In the genomic region with DNA sequence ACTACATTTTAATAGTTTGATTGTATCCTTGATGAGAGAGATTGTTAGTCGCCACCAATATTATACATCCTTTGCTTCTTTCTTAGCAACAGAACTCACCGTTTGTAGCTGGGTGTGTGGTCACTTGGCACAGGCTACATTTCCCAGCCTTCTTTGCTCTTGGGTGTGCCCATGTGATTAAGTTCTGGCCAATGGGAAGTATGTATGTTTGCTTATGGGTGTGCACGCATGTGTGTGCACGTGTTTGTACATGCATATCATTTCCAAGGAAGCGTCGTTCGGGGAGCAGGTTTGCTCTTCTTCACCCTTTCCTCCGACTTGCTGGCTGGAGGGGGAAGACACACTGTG, we compare ENCODE assay signal across 22 cellular contexts. TPM values are rescaled to one million over a fixed set of nuclear protein-coding genes. Genes with fewer than 3 reads are reported as not detected.
DNase-seq lines count a peak whose midpoint lies in the region; ATAC-seq, FAIRE-seq and TF ChIP-seq lines count a peak whose summit lies in the region.
"Had no signal": no experiment of that assay in that cellular context is flagged by ENCODE, and none has a peak within 500 bp of the region (broad histone marks: within the 10 kb centered on the region; RNA-seq: fewer than 3 reads in every experiment).

No MANE protein-coding gene starts in this region.

- H3K36me3 ChIP-seq in IMR-90 (ENCODE audit: control insufficient read depth, insufficient read depth, low read length), result no peaks in the 10 kb centered on the region
- no peaks in the 10 kb centered on the region for H3K36me3 ChIP-seq in K562 (ENCODE audit: control insufficient read depth, insufficient read depth, low read length)
- no peaks in the 10 kb centered on the region for H3K36me3 ChIP-seq in BE2C
- H3K36me3 ChIP-seq: thyroid gland had no signal

- BruUV-seq in IMR-90 (replicated peaks; lab: Mats Ljungman, UMichigan), result no TSS peak
- no TSS peak for BruUV-seq in K562 (replicated peaks; lab: Mats Ljungman, UMichigan)

- no peak overlapping the region for H4K8ac ChIP-seq in IMR-90 (ENCODE audit: low read depth in 2 of 2, low read length in 2 of 2)

- H3K4me2 ChIP-seq in IMR-90 (ENCODE audit: low read depth, low read length) (no peak overlapping the region), K562 (ENCODE audit: insufficient read depth, low read length) (no peak overlapping the region)

- CTCF ChIA-PET in IMR-90 (lab: Yijun Ruan, JAX) (no interaction called here), K562 (lab: Yijun Ruan, JAX; ENCODE audit: low intra/inter-chr PET ratio) (no interaction called here)

- no peak overlapping the region for H3K4me3 Mint-ChIP-seq in activated T-cell treated with anti-CD3 and anti-CD28 coated beads, Interleukin-2, amount 50 U/mL, for 72 hours
- no peak overlapping the region for H3K4me3 Mint-ChIP-seq in stimulated activated effector memory CD8-positive, alpha-beta T cell treated with anti-CD3 and anti-CD28 coated beads, Interleukin-12 subunit alpha, Interleukin-12 subunit beta, amount 100 ng/mL, for 72 hours
- H3K4me3 Mint-ChIP-seq: B cell; stimulated activated naive CD8-positive, alpha-beta T cell treated with anti-CD3 and anti-CD28 coated beads, Interleukin-15, amount 100 ng/mL, for 72 hours had no signal

- in situ Hi-C loops in IMR-90 (cut with MboI; ENCODE audit: low sequenced_read_pairs) (no loop called here), K562 (cut with MboI) (no loop called here)

- no peak overlapping the region for H3K18ac ChIP-seq in IMR-90 (ENCODE audit: low read depth, low read length)

- H3K4me1 Mint-ChIP-seq in activated T-cell treated with anti-CD3 and anti-CD28 coated beads, Interleukin-2, amount 50 U/mL, for 72 hours (ENCODE audit: low read depth), result peaks cover 32% of the 10 kb centered on the region
- H3K4me1 Mint-ChIP-seq in stimulated activated effector memory CD8-positive, alpha-beta T cell treated with anti-CD3 and anti-CD28 coated beads, Interleukin-12 subunit alpha, Interleukin-12 subunit beta, amount 100 ng/mL, for 72 hours, result peaks cover 28% of the 10 kb centered on the region

- H4K5ac ChIP-seq in IMR-90 (ENCODE audit: low read depth, low read length), result no peak overlapping the region

- no peak for DNase-seq in activated T-cell treated with anti-CD3 and anti-CD28 coated beads, Interleukin-2, amount 50 U/mL, for 72 hours
- DNase-seq in activated T-cell treated with anti-CD3 and anti-CD28 coated beads for 4 hours (no peak), IMR-90 (no peak), K562 (ENCODE audit: extremely low read depth in 1 of 4, low spot score in 3 of 4) (no peak), BE2C (no peak)
- DNase-seq in stimulated activated effector memory CD8-positive, alpha-beta T cell treated with anti-CD3 and anti-CD28 coated beads, Interleukin-12 subunit alpha, Interleukin-12 subunit beta, amount 100 ng/mL, for 72 hours (ENCODE audit: low spot score in 2 of 2), result no peak
- DNase-seq: activated CD4-positive, CD25-positive, alpha-beta regulatory T cell treated with anti-CD3 and anti-CD28 coated beads, Interleukin-2, amount 50 U/mL, for 72 hours; Caco-2; central memory CD4-positive, alpha-beta T cell; HCEC 1CT; hypothalamus; NCI-H2081; NCI-H2227 treated with DMSO at 0.1 percent for 48 hours; NCI-H69; stimulated activated naive CD8-positive, alpha-beta T cell treated with anti-CD3 and anti-CD28 coated beads, Interleukin-15, amount 100 ng/mL, for 72 hours; T-cell; thyroid gland had no signal

- intact Hi-C loops in IMR-90 (cut with micrococcal nuclease) (no loop called here), K562 (cut with micrococcal nuclease) (no loop called here)

- H3K9ac ChIP-seq in IMR-90 (ENCODE audit: low read depth, low read length) (no peak overlapping the region), K562 (ENCODE audit: insufficient read depth in 1 of 2, low read depth in 2 of 2, low read length in 2 of 2) (no peak overlapping the region)

- POLR2A ChIA-PET in IMR-90 (lab: Charles Lee; ENCODE audit: unreplicated experiment) (no interaction called here), K562 (lab: Yijun Ruan, JAX) (no interaction called here)

- H3K36me3 Mint-ChIP-seq in activated T-cell treated with anti-CD3 and anti-CD28 coated beads, Interleukin-2, amount 50 U/mL, for 72 hours (ENCODE audit: insufficient read depth in 2 of 2), result peaks cover 16 to 26% of the 10 kb centered on the region in 2 donors
- H3K36me3 Mint-ChIP-seq in stimulated activated effector memory CD8-positive, alpha-beta T cell treated with anti-CD3 and anti-CD28 coated beads, Interleukin-12 subunit alpha, Interleukin-12 subunit beta, amount 100 ng/mL, for 72 hours, result peaks cover 23% of the 10 kb centered on the region

- H3K9me3 Mint-ChIP-seq in activated T-cell treated with anti-CD3 and anti-CD28 coated beads, Interleukin-2, amount 50 U/mL, for 72 hours, result peaks cover 6 to 12% of the 10 kb centered on the region in 2 donors
- H3K9me3 Mint-ChIP-seq in stimulated activated effector memory CD8-positive, alpha-beta T cell treated with anti-CD3 and anti-CD28 coated beads, Interleukin-12 subunit alpha, Interleukin-12 subunit beta, amount 100 ng/mL, for 72 hours, result peaks cover 11% of the 10 kb centered on the region

- ATAC-seq in activated T-cell treated with anti-CD3 and anti-CD28 coated beads, Interleukin-2, amount 50 U/mL, for 72 hours (replicated peaks in 1 of 2), result no peak
- no peak for ATAC-seq in IMR-90 (ENCODE audit: low read depth)
- no peak for ATAC-seq in K562
- no peak for ATAC-seq in stimulated activated effector memory CD8-positive, alpha-beta T cell treated with anti-CD3 and anti-CD28 coated beads, Interleukin-12 subunit alpha, Interleukin-12 subunit beta, amount 100 ng/mL, for 72 hours
- ATAC-seq in GM18498 (IDR thresholded peaks at IDR 0.05; ENCODE audit: unreplicated experiment), result no peak
- ATAC-seq: left lobe of liver; stimulated activated naive CD8-positive, alpha-beta T cell treated with anti-CD3 and anti-CD28 coated beads, Interleukin-15, amount 100 ng/mL, for 72 hours; T-cell had no signal

- H2AK5ac ChIP-seq in IMR-90 (ENCODE audit: low read depth, low read length), result no peak overlapping the region

- no peak overlapping the region for H3K23ac ChIP-seq in IMR-90 (ENCODE audit: low read depth, low read length)

- H4K20me1 ChIP-seq in IMR-90 (ENCODE audit: insufficient read depth, low read length), result peaks cover under 1% of the 10 kb centered on the region; the same call in 1 of the 2 replicates
- H4K20me1 ChIP-seq in K562 (replicated peaks; ENCODE audit: control insufficient read depth, insufficient read depth, low read length), result no peaks in the 10 kb centered on the region

- no peaks in the 10 kb centered on the region for H3K27me3 Mint-ChIP-seq in activated T-cell treated with anti-CD3 and anti-CD28 coated beads, Interleukin-2, amount 50 U/mL, for 72 hours (ENCODE audit: low read depth)
- H3K27me3 Mint-ChIP-seq: stimulated activated naive CD8-positive, alpha-beta T cell treated with anti-CD3 and anti-CD28 coated beads, Interleukin-15, amount 100 ng/mL, for 72 hours; T-cell had no signal

- TF ChIP-seq EP300 in K562 (IDR thresholded peaks at IDR 0.05; ENCODE audit: low read length), result no peak

- H2AK9ac ChIP-seq in IMR-90 (replicated peaks; ENCODE audit: low read depth, low read length, poor library complexity), result no peak overlapping the region

- no peak overlapping the region for H2BK15ac ChIP-seq in IMR-90 (ENCODE audit: low read depth, low read length)

- no peak for FAIRE-seq in K562 (lab: Jason Lieb, UNC)
- FAIRE-seq: G401.6 had no signal

- TF ChIP-seq CTCF in IMR-90 (conservative IDR thresholded peaks at IDR 0.05; ENCODE audit: low read depth, low read length), result no peak
- TF ChIP-seq CTCF in K562 (IDR thresholded peaks at IDR 0.05 in 2 of 3, conservative IDR thresholded peaks at IDR 0.05 in 1 of 3; ENCODE audit: insufficient read depth in 2 of 3, low read depth in 1 of 3, low read length in 3 of 3), result no peak
- TF ChIP-seq CTCF in BE2C (IDR thresholded peaks at IDR 0.05; ENCODE audit: low read depth, low read length), result no peak

- no peak overlapping the region for H3K56ac ChIP-seq in IMR-90 (ENCODE audit: extremely low read depth, insufficient read depth, low read length)

- no peak overlapping the region for H3K14ac ChIP-seq in IMR-90 (replicated peaks; ENCODE audit: low read depth, low read length)

- no peak overlapping the region for H3K4me3 ChIP-seq in IMR-90 (ENCODE audit: insufficient read depth, low read depth, low read length)
- no peak overlapping the region for H3K4me3 ChIP-seq in K562
- no peak overlapping the region for H3K4me3 ChIP-seq in BE2C (ENCODE audit: low read depth, low read length)
- H3K4me3 ChIP-seq: skin epidermis, thyroid gland had no signal

- no peak for TF ChIP-seq POLR2A in IMR-90 (IDR thresholded peaks at IDR 0.05; ENCODE audit: low read depth, low read length)
- no peak for TF ChIP-seq POLR2A in K562 (conservative IDR thresholded peaks at IDR 0.05)

- peaks cover 2% of the 10 kb centered on the region for H3K79me2 ChIP-seq in K562 (ENCODE audit: control insufficient read depth, insufficient read depth, low read length)

- H3K27ac ChIP-seq in IMR-90 (ENCODE audit: insufficient read depth, low read length) (no peak overlapping the region), K562 (ENCODE audit: extremely low read depth, low read depth, low read length) (no peak overlapping the region)
- H3K27ac ChIP-seq: thyroid gland had no signal

- TF ChIP-seq RAD21 in IMR-90 (IDR thresholded peaks at IDR 0.05; ENCODE audit: low read length), result no peak
- TF ChIP-seq RAD21 in K562 (CRISPR knock-in tag; conservative IDR thresholded peaks at IDR 0.05 in 1 of 2, IDR thresholded peaks at IDR 0.05 in 1 of 2), result no peak

- H3K9me1 ChIP-seq in IMR-90 (ENCODE audit: insufficient read depth, low read length), result no peaks in the 10 kb centered on the region; the same call in 1 of the 2 replicates
- H3K9me1 ChIP-seq in K562 (ENCODE audit: control insufficient read depth, insufficient read depth, low read length), result no peaks in the 10 kb centered on the region

- no peak overlapping the region for H4K91ac ChIP-seq in IMR-90 (ENCODE audit: insufficient read depth, low read depth, low read length)

- H3K4me1 ChIP-seq in IMR-90 (ENCODE audit: control insufficient read depth, insufficient read depth, low read length) (peaks cover 9% of the 10 kb centered on the region), K562 (replicated peaks in 1 of 2; ENCODE audit: control insufficient read depth in 2 of 2, insufficient read depth in 2 of 2, low read length in 2 of 2) (peaks cover 7 to 17% of the 10 kb centered on the region in 2 experiments), BE2C (peaks cover 23% of the 10 kb centered on the region)

- no peak overlapping the region; the same call in 1 of the 2 replicates for H3K4ac ChIP-seq in IMR-90 (ENCODE audit: low read depth, low read length)

- H3K27ac Mint-ChIP-seq in activated T-cell treated with anti-CD3 and anti-CD28 coated beads, Interleukin-2, amount 50 U/mL, for 72 hours, result peak overlapping the region; percentile 61
- H3K27ac Mint-ChIP-seq in stimulated activated effector memory CD8-positive, alpha-beta T cell treated with anti-CD3 and anti-CD28 coated beads, Interleukin-12 subunit alpha, Interleukin-12 subunit beta, amount 100 ng/mL, for 72 hours, result peak overlapping the region; percentile 17
- H3K27ac Mint-ChIP-seq: B cell had no signal

- no peak overlapping the region for H2BK20ac ChIP-seq in IMR-90 (ENCODE audit: low read depth, low read length)

- peak overlapping the region; percentile 54 for H2AFZ ChIP-seq in IMR-90 (replicated peaks; ENCODE audit: low read length, poor library complexity)
- no peak overlapping the region for H2AFZ ChIP-seq in K562 (ENCODE audit: low read depth, low read length)

- no peak overlapping the region for H2BK120ac ChIP-seq in IMR-90 (ENCODE audit: low read depth, low read length)

- no peak overlapping the region for H2BK5ac ChIP-seq in IMR-90 (ENCODE audit: low read depth, low read length, poor library complexity, severe bottlenecking)

- H3K9me3 ChIP-seq in IMR-90 (ENCODE audit: control insufficient read depth, insufficient read depth, low read length) (peaks cover 5% of the 10 kb centered on the region), K562 (replicated peaks; ENCODE audit: control insufficient read depth, insufficient read depth, low read depth, low read length) (peaks cover 28% of the 10 kb centered on the region), BE2C (no peaks in the 10 kb centered on the region; the same call in 1 of the 2 replicates)
- H3K9me3 ChIP-seq: Caco-2, thyroid gland had no signal

- H3K79me1 ChIP-seq in IMR-90 (ENCODE audit: low read depth in 1 of 2, low read length in 2 of 2), result peaks cover 0 to 1% of the 10 kb centered on the region in 2 experiments; a peak in 1 of 4 replicates

- dilution Hi-C loops in IMR-90 (cut with HindIII; ENCODE audit: low sequenced_read_pairs, unreplicated experiment), result no loop called here

- no CpG with 5 or more reads among the region's 8 CpGs for WGBS in IMR-90 (ENCODE audit: extremely low coverage in 2 of 2, insufficient read length in 1 of 2), 2 experiments
- 89% methylated on average over 8 of the region's 8 CpGs for WGBS in K562 (ENCODE audit: insufficient coverage, low coverage, missing lambda C conversion rate)

- H3K27me3 ChIP-seq in IMR-90 (ENCODE audit: control insufficient read depth, insufficient read depth, low read length) (no peaks in the 10 kb centered on the region), K562 (ENCODE audit: control insufficient read depth in 2 of 2, insufficient read depth in 2 of 2, low read length in 2 of 2) (no peaks in the 10 kb centered on the region), BE2C (no peaks in the 10 kb centered on the region)
- H3K27me3 ChIP-seq: thyroid gland had no signal

RNA-seq across cellular contexts. Expression of gene SEC14L1, which starts 4.4 kb away (rescaled TPM):
- 100 to 1,000 TPM; 175 to 204 TPM for total RNA-seq in activated T-cell treated with anti-CD3 and anti-CD28 coated beads, Interleukin-2, amount 50 U/mL, for 72 hours
- 24.9 and 27.8 TPM in 2 replicates for total RNA-seq in IMR-90 (2012; rRNA removed)
- 32.5 and 35.8 TPM in 2 replicates for polyA plus RNA-seq in IMR-90 (2012; rRNA removed)
- 19.2 and 30.0 TPM in 2 replicates for polyA plus RNA-seq in IMR-90 (2012; cell fraction: cytosol; rRNA removed)
- 40.3 and 52.3 TPM in 2 replicates for polyA plus RNA-seq in IMR-90 (2012; cell fraction: nucleus; rRNA removed; ENCODE audit: low replicate concordance)
- total RNA-seq in K562 (2011; cell fraction: chromatin; rRNA removed; ENCODE audit: low replicate concordance), result 109 and 129 TPM in 2 replicates
- total RNA-seq in K562 (2011; cell fraction: nucleolus; rRNA removed), result 35.9 and 51.7 TPM in 2 replicates
- 51.8 and 54.6 TPM in 2 replicates for total RNA-seq in K562 (2011; cell fraction: nucleoplasm; rRNA removed)
- total RNA-seq in K562 (2014; rRNA removed), result 10.9 and 14.8 TPM in 2 replicates
- 14.0 and 14.5 TPM in 2 replicates for total RNA-seq in K562 (2014; rRNA removed; fragmentation: Illumina TruSeq; extraction: Trizol)
- total RNA-seq in K562 (2015; rRNA removed; fragmentation: Illumina TruSeq; extraction: Trizol), result 14.8 and 15.2 TPM in 2 replicates
- total RNA-seq in K562 (2021), result 38.4 and 39.7 TPM in 2 replicates
- 20.6 and 33.1 TPM in 2 replicates for polyA plus RNA-seq in K562 (2011; rRNA removed)
- polyA plus RNA-seq in K562 (2011; cell fraction: cytosol; rRNA removed), result 15.2 and 43.7 TPM in 2 replicates
- polyA plus RNA-seq in K562 (2011; cell fraction: nucleus; rRNA removed), result 28.8 and 53.9 TPM in 2 replicates
- polyA plus RNA-seq in K562 (2012), result 25.9 and 29.6 TPM in 2 replicates
- 27.0 and 27.6 TPM in 2 replicates for polyA plus RNA-seq in K562 (2014; fragmentation: Illumina TruSeq; extraction: Trizol)
- 1 to 10 TPM; 3.1 to 4.1 TPM for polyA plus RNA-seq in K562 (2014; fragmentation: Nextera tagmentation; extraction: Ambion mirVana)
- 16.3 and 16.7 TPM in 2 replicates for polyA plus RNA-seq in K562 (2014; rRNA removed)
- polyA minus RNA-seq in K562 (2011; rRNA and poly(A)+ RNA removed), result 37.5 and 51.6 TPM in 2 replicates
- polyA minus RNA-seq in K562 (2011; cell fraction: cytosol; rRNA and poly(A)+ RNA removed), result 29.5 and 45.5 TPM in 2 replicates
- 18.3 and 26.1 TPM in 2 replicates for polyA minus RNA-seq in K562 (2011; cell fraction: nucleus; rRNA and poly(A)+ RNA removed)
- 36.1 TPM for polyA plus RNA-seq in BE2C (2012; ENCODE audit: insufficient read depth, insufficient read length, low read depth)
